In genomic region chr16:82699711-82700495, GRCh38 we compare ENCODE assay signal across 9 cellular contexts.
A peak's percentile ranks its signal among the peaks of the same experiment; 100 is the strongest.
DNase-seq lines count a peak whose midpoint lies in the region; ATAC-seq, FAIRE-seq and TF ChIP-seq lines count a peak whose summit lies in the region.
"Had no signal": no experiment of that assay in that cellular context is flagged by ENCODE, and none has a peak within 500 bp of the region (broad histone marks: within the 10 kb centered on the region; RNA-seq: fewer than 3 reads in every experiment).

No MANE protein-coding gene starts in this region.

- H3K9me3 ChIP-seq in PC-9 (ENCODE audit: insufficient read depth, low read depth) (no peaks in the 10 kb centered on the region), pancreas (no peaks in the 10 kb centered on the region)

- FAIRE-seq in pancreas (lab: Jason Lieb, UNC): no peak

- H3K27me3 Mint-ChIP-seq in natural killer cell (ENCODE audit: low read depth in 2 of 2) (peaks cover 24 to 39% of the 10 kb centered on the region in 2 donors), T-cell (peaks cover 7 to 16% of the 10 kb centered on the region in 2 donors)
- H3K27me3 Mint-ChIP-seq: dendritic cell treated with granulocyte-macrophage colony-stimulating factor and Interleukin-4, amounts not matched to agents 40 ng/mL and 50 ng/mL, for 4 days had no signal

- no peaks in the 10 kb centered on the region for H3K4me1 ChIP-seq in PC-9 (replicated peaks; ENCODE audit: insufficient read depth)
- peaks cover 0 to 7% (median 0%) of the 10 kb centered on the region in 3 donors for H3K4me1 ChIP-seq in pancreas

- H3K9me2 ChIP-seq in PC-9 (ENCODE audit: insufficient read depth): no peaks in the 10 kb centered on the region

- no peak overlapping the region for H3K4me3 Mint-ChIP-seq in natural killer cell
- no peak overlapping the region for H3K4me3 Mint-ChIP-seq in T-cell
- H3K4me3 Mint-ChIP-seq: dendritic cell treated with granulocyte-macrophage colony-stimulating factor and Interleukin-4, amounts not matched to agents 40 ng/mL and 50 ng/mL, for 4 days had no signal

- no peaks in the 10 kb centered on the region for H3K79me2 ChIP-seq in PC-9 (ENCODE audit: low read depth)

- no peaks in the 10 kb centered on the region for H4K20me1 ChIP-seq in PC-9 (ENCODE audit: insufficient read depth)

- H3K4me3 ChIP-seq in PC-9 (no peak overlapping the region), fibroblast of mammary gland (ENCODE audit: control insufficient read depth, low read depth, low read length) (no peak overlapping the region), pancreas (no peak overlapping the region)

- POLR2A ChIA-PET in PC-9 (lab: Charles Lee; ENCODE audit: unreplicated experiment): no interaction called here
- POLR2A ChIA-PET in T-cell (lab: Charles Lee): interaction anchor here in 1 of 2 donors (0.6 kb wide), 1 partner anchor 39 kb away, joined by 3 read pairs; no protein-coding TSS in a partner anchor

- H3K36me3 Mint-ChIP-seq in natural killer cell (no peaks in the 10 kb centered on the region), T-cell (no peaks in the 10 kb centered on the region)

- H3K27me3 ChIP-seq in PC-9 (ENCODE audit: insufficient read depth, low read depth): no peaks in the 10 kb centered on the region; the same call in 1 of the 2 replicates
- H3K27me3 ChIP-seq in pancreas: no peaks in the 10 kb centered on the region

- H3K27ac ChIP-seq in PC-9: peak overlapping the region; percentile 29
- no peak overlapping the region for H3K27ac ChIP-seq in pancreas

- no peaks in the 10 kb centered on the region for H3F3A ChIP-seq in PC-9 (ENCODE audit: insufficient read depth, low read depth)

- H2AFZ ChIP-seq in PC-9: no peak overlapping the region

- CTCF ChIA-PET in PC-9 (lab: Charles Lee) (no interaction called here), T-cell (lab: Charles Lee) (no interaction called here)

- ATAC-seq in pancreas (peak; percentile 45 to 67 (median 64)), GM21528 (IDR thresholded peaks at IDR 0.05; ENCODE audit: low FRiP score, unreplicated experiment) (no peak), natural killer cell (no peak), T-cell (replicated peaks in 1 of 4) (no peak)

- WGBS in pancreas, 2 donors: 47 to 55% methylated on average over 9 of the region's 9 CpGs

- no peak overlapping the region for H3K4me2 ChIP-seq in PC-9

- H3K9me3 Mint-ChIP-seq in natural killer cell: no peaks in the 10 kb centered on the region
- no peaks in the 10 kb centered on the region for H3K9me3 Mint-ChIP-seq in T-cell
- H3K9me3 Mint-ChIP-seq: dendritic cell treated with granulocyte-macrophage colony-stimulating factor and Interleukin-4, amounts not matched to agents 40 ng/mL and 50 ng/mL, for 4 days had no signal

- no TSS peak for BruUV-seq in PC-9 (replicated peaks; lab: Mats Ljungman, UMichigan)

- peaks cover 6 to 7% of the 10 kb centered on the region in 2 donors for H3K4me1 Mint-ChIP-seq in natural killer cell
- H3K4me1 Mint-ChIP-seq in T-cell: peaks cover 0 to 9% (median 0%) of the 10 kb centered on the region in 3 donors

- intact Hi-C loops in PC-9 (cut with micrococcal nuclease; ENCODE audit: unreplicated experiment): no loop called here
- intact Hi-C loops in pancreas (cut with DNase I): no loop called here
- intact Hi-C loops in natural killer cell (cut with micrococcal nuclease): no loop called here

- H3K36me3 ChIP-seq in PC-9 (ENCODE audit: low read depth): no peaks in the 10 kb centered on the region
- no peaks in the 10 kb centered on the region for H3K36me3 ChIP-seq in pancreas

- DNase-seq in EH (ENCODE audit: low read depth) (peak; percentile 91), PC-9 (no peak), fibroblast of mammary gland (ENCODE audit: low read depth) (peak; percentile 87), pancreas (peak in 1 of 6 donors; percentile 50), NCI-H146 treated with DMSO at 0.1 percent for 48 hours (lab: John Stamatoyannopoulos, UW; ENCODE audit: unreplicated experiment) (no peak), natural killer cell (no peak), T-cell (no peak)

- no peak overlapping the region for H3K27ac Mint-ChIP-seq in natural killer cell
- H3K27ac Mint-ChIP-seq in T-cell: no peak overlapping the region
- H3K27ac Mint-ChIP-seq: dendritic cell treated with granulocyte-macrophage colony-stimulating factor and Interleukin-4, amounts not matched to agents 40 ng/mL and 50 ng/mL, for 4 days had no signal

- no peak for TF ChIP-seq CTCF in PC-9 (conservative IDR thresholded peaks at IDR 0.05)
- TF ChIP-seq CTCF in fibroblast of mammary gland (conservative IDR thresholded peaks at IDR 0.05; ENCODE audit: control insufficient read depth, insufficient read depth, low read depth, low read length): no peak
- TF ChIP-seq CTCF in pancreas (IDR thresholded peaks at IDR 0.05): no peak
- TF ChIP-seq CTCF in natural killer cell (IDR thresholded peaks at IDR 0.05): no peak

Comparison
In these comparisons a context has a peak if more than half of its experiments do, and no peak if none do; other contexts are left out.
1. DNase-seq: peak in EH (single experiment) and fibroblast of mammary gland (single experiment); none in PC-9 (0 of 2), NCI-H146 treated with DMSO at 0.1 percent for 48 hours (single experiment), natural killer cell (single experiment) and T-cell (0 of 34).
2. ATAC-seq: peak in pancreas (4 of 4); none in GM21528 (single experiment), natural killer cell (0 of 3) and T-cell (0 of 4).